ENCODE assay signal across 8 cellular contexts in the genomic region with DNA sequence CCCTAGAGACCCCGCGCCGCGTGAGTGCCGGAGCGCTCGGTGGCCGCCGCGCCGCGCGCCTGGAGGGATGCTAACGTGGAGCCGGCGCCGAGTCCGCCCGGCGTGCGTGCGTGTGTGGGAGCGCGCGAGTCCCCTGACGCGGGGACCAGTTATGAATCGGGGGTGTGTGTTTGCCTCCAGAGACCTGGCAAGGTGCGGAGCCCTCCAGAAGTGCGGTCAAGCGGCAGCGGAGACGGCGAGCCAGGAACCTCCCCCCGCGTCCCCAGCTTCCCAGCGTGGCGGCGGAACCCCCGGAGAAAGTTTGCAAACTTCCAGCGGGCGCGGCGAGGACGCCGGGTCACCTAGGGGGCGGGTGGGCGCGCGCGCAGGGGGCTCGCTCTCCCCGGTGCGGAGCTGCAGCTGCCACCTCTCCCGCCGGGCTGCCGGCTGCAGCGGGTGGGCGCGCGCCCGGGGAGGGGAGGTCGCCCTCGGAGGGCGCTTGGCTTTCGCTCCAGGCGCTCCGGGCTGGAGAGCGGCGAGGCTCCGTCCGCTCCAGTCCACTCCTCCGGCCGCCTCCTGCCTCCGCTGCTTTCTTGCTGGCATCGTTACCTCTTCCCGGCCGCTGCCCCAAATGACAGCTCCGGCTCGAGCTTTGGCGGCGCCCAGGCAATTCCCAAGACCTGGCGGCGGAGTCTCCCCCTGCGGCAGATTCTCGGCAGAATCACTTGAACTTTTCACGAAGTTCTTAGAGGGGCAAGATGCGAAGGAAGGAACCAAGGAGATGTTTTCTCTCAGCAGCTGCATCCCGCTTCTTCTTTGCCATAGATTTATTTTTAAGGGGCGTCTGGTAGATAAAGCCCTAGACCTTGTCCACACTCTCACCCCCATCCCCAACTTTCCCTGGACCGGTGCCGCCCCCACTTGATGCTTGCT. TPM values are rescaled to one million over a fixed set of nuclear protein-coding genes. Genes with fewer than 3 reads are reported as not detected.
DNase-seq lines count a peak whose midpoint lies in the region; ATAC-seq and TF ChIP-seq lines count a peak whose summit lies in the region.

No MANE protein-coding gene starts in this region.

- H3K9me3 Mint-ChIP-seq in CD8-positive, alpha-beta memory T cell: no peaks in the 10 kb centered on the region
- peaks cover 4% of the 10 kb centered on the region for H3K9me3 Mint-ChIP-seq in activated T-helper 17 cell treated with anti-CD3 and anti-CD28 coated beads, Interleukin-2, amount 50 U/mL, for 72 hours
- H3K9me3 Mint-ChIP-seq in osteocyte (ENCODE audit: unreplicated experiment): no peaks in the 10 kb centered on the region

- H3K4me1 Mint-ChIP-seq in CD8-positive, alpha-beta memory T cell: peaks cover 16 to 27% (median 24%) of the 10 kb centered on the region in 3 donors
- H3K4me1 Mint-ChIP-seq in activated T-helper 17 cell treated with anti-CD3 and anti-CD28 coated beads, Interleukin-2, amount 50 U/mL, for 72 hours: peaks cover 17% of the 10 kb centered on the region
- peaks cover 27% of the 10 kb centered on the region for H3K4me1 Mint-ChIP-seq in osteocyte (ENCODE audit: unreplicated experiment)

- H3K9me3 ChIP-seq in CD8-positive, alpha-beta memory T cell (ENCODE audit: low read length): no peaks in the 10 kb centered on the region

- POLR2A ChIA-PET in CD8-positive, alpha-beta memory T cell (lab: Charles Lee): no interaction called here

- peak overlapping the region in 1 of 8 donors; percentile 73 for H3K27ac Mint-ChIP-seq in CD8-positive, alpha-beta memory T cell
- no peak overlapping the region for H3K27ac Mint-ChIP-seq in activated T-helper 17 cell treated with anti-CD3 and anti-CD28 coated beads, Interleukin-2, amount 50 U/mL, for 72 hours
- H3K27ac Mint-ChIP-seq in osteocyte (ENCODE audit: unreplicated experiment): peak overlapping the region; percentile 98

- no peaks in the 10 kb centered on the region for H3K36me3 Mint-ChIP-seq in CD8-positive, alpha-beta memory T cell
- peaks cover 5% of the 10 kb centered on the region for H3K36me3 Mint-ChIP-seq in activated T-helper 17 cell treated with anti-CD3 and anti-CD28 coated beads, Interleukin-2, amount 50 U/mL, for 72 hours (ENCODE audit: low read depth)
- H3K36me3 Mint-ChIP-seq in osteocyte (ENCODE audit: unreplicated experiment): no peaks in the 10 kb centered on the region

- H3K27me3 Mint-ChIP-seq in CD8-positive, alpha-beta memory T cell: peaks cover 48 to 79% of the 10 kb centered on the region in 2 donors
- H3K27me3 Mint-ChIP-seq in activated T-helper 17 cell treated with anti-CD3 and anti-CD28 coated beads, Interleukin-2, amount 50 U/mL, for 72 hours: peaks cover 62% of the 10 kb centered on the region
- H3K27me3 Mint-ChIP-seq in osteocyte (ENCODE audit: unreplicated experiment): peaks cover 3% of the 10 kb centered on the region

- no peaks in the 10 kb centered on the region for H3K36me3 ChIP-seq in CD8-positive, alpha-beta memory T cell (ENCODE audit: insufficient read depth, low read length)

- CTCF ChIA-PET in CD8-positive, alpha-beta memory T cell (lab: Charles Lee): no interaction called here

- peaks cover 7% of the 10 kb centered on the region for H3K4me1 ChIP-seq in CD8-positive, alpha-beta memory T cell (ENCODE audit: insufficient read depth, low read length)

- peak overlapping the region; percentile 13 to 91 (median 80) for H3K4me3 Mint-ChIP-seq in CD8-positive, alpha-beta memory T cell
- H3K4me3 Mint-ChIP-seq in activated T-helper 17 cell treated with anti-CD3 and anti-CD28 coated beads, Interleukin-2, amount 50 U/mL, for 72 hours: peak overlapping the region; percentile 81
- peak overlapping the region; percentile 94 for H3K4me3 Mint-ChIP-seq in osteocyte (ENCODE audit: unreplicated experiment)

- intact Hi-C loops in head of caudate nucleus (cut with DNase I): loop anchor here (10.0 kb wide), 2 partner anchors 275 to 355 kb away; no protein-coding TSS in a partner anchor

- no peak overlapping the region for H3K27ac ChIP-seq in CD8-positive, alpha-beta memory T cell (ENCODE audit: low read depth, low read length)

- H3K27me3 ChIP-seq in CD8-positive, alpha-beta memory T cell (ENCODE audit: insufficient read depth, low read length, poor library complexity, severe bottlenecking): peaks cover 26% of the 10 kb centered on the region

- H3K4me3 ChIP-seq in CD8-positive, alpha-beta memory T cell (ENCODE audit: low read length): no peak overlapping the region

- peak; percentile 16 for ATAC-seq in HG02642 (IDR thresholded peaks at IDR 0.05; ENCODE audit: poor library complexity, unreplicated experiment)
- no peak for ATAC-seq in activated T-helper 17 cell treated with anti-CD3 and anti-CD28 coated beads, Interleukin-2, amount 50 U/mL, for 72 hours (replicated peaks)
- ATAC-seq in HG03095 (IDR thresholded peaks at IDR 0.05; ENCODE audit: unreplicated experiment): no peak

- no peak for DNase-seq in CD8-positive, alpha-beta memory T cell
- DNase-seq in head of caudate nucleus (peak in 31 of 42 donors; percentile 9 to 73 (median 34)), osteocyte (ENCODE audit: extremely low spot score, unreplicated experiment) (no peak), NOMO-1 treated with dmso at 0.1 percent for 144 hours (lab: John Stamatoyannopoulos, UW; ENCODE audit: unreplicated experiment) (no peak), SW480 (ENCODE audit: low spot score) (no peak)

- no peak for TF ChIP-seq CTCF in osteocyte (IDR thresholded peaks at IDR 0.05)

RNA-seq across cellular contexts. Expression of a gene that starts 2.3 kb away (rescaled TPM):
- total RNA-seq in CD8-positive, alpha-beta memory T cell: not detected
- polyA plus RNA-seq in CD8-positive, alpha-beta memory T cell: not detected
- under 1 TPM in 1 of 2 donors, not detected in 1; 0.02 TPM for total RNA-seq in activated T-helper 17 cell treated with anti-CD3 and anti-CD28 coated beads, Interleukin-2, amount 50 U/mL, for 72 hours
- 6.5 and 7.5 TPM in 2 replicates for total RNA-seq in osteocyte

Comparison
In these comparisons a context has a peak if more than half of its experiments do, and no peak if none do; other contexts are left out.
1. DNase-seq: peak in head of caudate nucleus (31 of 42); none in CD8-positive, alpha-beta memory T cell (0 of 5), osteocyte (single experiment), NOMO-1 treated with dmso at 0.1 percent for 144 hours (single experiment) and SW480 (single experiment).
2. Peak in every context shown above with its lines, with median percentiles within 50 percentile points of each other: H3K4me3 Mint-ChIP-seq.